24 cellular contexts compared by ENCODE assay signal in the genomic region with DNA sequence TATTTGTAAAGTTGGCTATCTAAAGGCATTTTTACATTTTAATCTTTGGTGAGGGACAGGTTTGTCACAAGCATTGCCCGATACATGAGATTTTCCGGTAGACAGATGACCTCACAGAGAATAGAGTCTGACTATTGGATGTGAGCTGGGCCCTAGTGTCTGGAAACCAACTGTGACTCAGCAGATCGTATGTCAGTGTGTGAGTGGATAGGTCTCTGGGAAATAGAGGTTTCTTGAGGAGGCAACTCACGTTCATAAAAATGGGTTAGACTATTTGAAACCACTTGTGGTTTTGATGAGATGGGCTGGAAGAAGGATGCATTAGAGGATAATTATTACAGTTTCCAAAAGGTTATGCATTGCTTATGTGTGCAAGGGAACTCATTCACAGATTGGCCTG. TPM values are rescaled to one million over a fixed set of nuclear protein-coding genes. Genes with fewer than 3 reads are reported as not detected.
DNase-seq lines count a peak whose midpoint lies in the region; ATAC-seq and TF ChIP-seq lines count a peak whose summit lies in the region.
"Had no signal": no experiment of that assay in that cellular context is flagged by ENCODE, and none has a peak within 500 bp of the region (broad histone marks: within the 10 kb centered on the region; RNA-seq: fewer than 3 reads in every experiment).

No MANE protein-coding gene starts in this region.

- no peaks in the 10 kb centered on the region for H3K27me3 ChIP-seq in prostate gland (replicated peaks; ENCODE audit: insufficient read depth)
- H3K27me3 ChIP-seq: BE2C; BLaER1 treated with 17β-estradiol and CSF1 and Interleukin-3, amounts not matched to agents 10 nM and 100 nM had no signal

- H3K36me3 Mint-ChIP-seq in activated T-cell treated with anti-CD3 and anti-CD28 coated beads, Interleukin-2, amount 50 U/mL, for 72 hours (ENCODE audit: insufficient read depth in 2 of 2), result peaks cover 2 to 4% of the 10 kb centered on the region in 2 donors
- H3K36me3 Mint-ChIP-seq: CD14-positive monocyte; CD8-positive, alpha-beta memory T cell had no signal

- intact Hi-C loops in prostate gland (cut with DNase I), result no loop called here

- 88% methylated on average over 4 of the region's 4 CpGs for WGBS in prostate gland

- H3K9me3 ChIP-seq in prostate gland, result no peaks in the 10 kb centered on the region
- H3K9me3 ChIP-seq: HAP-1 had no signal

- TF ChIP-seq CTCF in fibroblast of mammary gland (conservative IDR thresholded peaks at IDR 0.05; ENCODE audit: control insufficient read depth, insufficient read depth, low read depth, low read length) (no peak), prostate gland (IDR thresholded peaks at IDR 0.05) (no peak)

- no peaks in the 10 kb centered on the region for H3K27me3 Mint-ChIP-seq in activated T-cell treated with anti-CD3 and anti-CD28 coated beads, Interleukin-2, amount 50 U/mL, for 72 hours (ENCODE audit: low read depth)

- H3K4me1 ChIP-seq in prostate gland (replicated peaks), result no peaks in the 10 kb centered on the region
- H3K4me1 ChIP-seq: BLaER1 treated with 17β-estradiol and CSF1 and Interleukin-3, amounts not matched to agents 10 nM and 100 nM; HAP-1 had no signal

- no peak overlapping the region for H3K4me3 ChIP-seq in fibroblast of mammary gland (ENCODE audit: control insufficient read depth, low read depth, low read length)
- H3K4me3 ChIP-seq in prostate gland, result no peak overlapping the region
- H3K4me3 ChIP-seq: BLaER1 treated with 17β-estradiol and CSF1 and Interleukin-3, amounts not matched to agents 10 nM and 100 nM; GM12878; GM23248; HAP-1 had no signal

- ATAC-seq in activated T-cell treated with anti-CD3 and anti-CD28 coated beads, Interleukin-2, amount 50 U/mL, for 72 hours (replicated peaks in 1 of 2), result no peak
- ATAC-seq: GM12878 had no signal

- peaks cover 17 to 19% of the 10 kb centered on the region in 2 donors for H3K9me3 Mint-ChIP-seq in activated T-cell treated with anti-CD3 and anti-CD28 coated beads, Interleukin-2, amount 50 U/mL, for 72 hours

- no peak for DNase-seq in activated T-cell treated with anti-CD3 and anti-CD28 coated beads, Interleukin-2, amount 50 U/mL, for 72 hours
- DNase-seq in activated T-cell treated with anti-CD3 and anti-CD28 coated beads, Interleukin-2, amount 50 U/mL, for 1 hour, result no peak
- peak; percentile 2 for DNase-seq in H4 (ENCODE audit: low spot score)
- peak; percentile 2 for DNase-seq in LHCN-M2 (ENCODE audit: low read depth)
- peak; percentile 5 for DNase-seq in fibroblast of mammary gland (ENCODE audit: low read depth)
- no peak for DNase-seq in NCI-H510A treated with DMSO at 0.1 percent for 48 hours (lab: John Stamatoyannopoulos, UW)
- DNase-seq in prostate gland (ENCODE audit: low spot score), result no peak
- no peak for DNase-seq in NOMO-1 treated with dmso at 0.1 percent for 144 hours (lab: John Stamatoyannopoulos, UW; ENCODE audit: unreplicated experiment)
- DNase-seq: ACHN; AML-193; BE2C; CD4-positive, alpha-beta T cell; CD8-positive, alpha-beta memory T cell; DMS 273 treated with DMSO at 0.1 percent for 48 hours; DMS79; EL; GDM1; GM23248; HFFc6 had no signal

- no peak overlapping the region for H3K4me3 Mint-ChIP-seq in activated T-cell treated with anti-CD3 and anti-CD28 coated beads, Interleukin-2, amount 50 U/mL, for 72 hours
- H3K4me3 Mint-ChIP-seq: CD14-positive monocyte; CD4-positive, alpha-beta T cell; CD8-positive, alpha-beta memory T cell; HFFc6 had no signal

- H3K4me1 Mint-ChIP-seq in activated T-cell treated with anti-CD3 and anti-CD28 coated beads, Interleukin-2, amount 50 U/mL, for 72 hours (ENCODE audit: low read depth), result no peaks in the 10 kb centered on the region
- H3K4me1 Mint-ChIP-seq: CD14-positive monocyte; CD8-positive, alpha-beta memory T cell had no signal

- peak overlapping the region; percentile 74 for H3K27ac Mint-ChIP-seq in activated T-cell treated with anti-CD3 and anti-CD28 coated beads, Interleukin-2, amount 50 U/mL, for 72 hours
- H3K27ac Mint-ChIP-seq: CD14-positive monocyte; CD4-positive, alpha-beta T cell; CD8-positive, alpha-beta memory T cell; HFFc6 had no signal

- H3K36me3 ChIP-seq in prostate gland, result no peaks in the 10 kb centered on the region
- H3K36me3 ChIP-seq: BE2C; BLaER1 treated with 17β-estradiol and CSF1 and Interleukin-3, amounts not matched to agents 10 nM and 100 nM; HAP-1 had no signal

- no peak overlapping the region for H3K27ac ChIP-seq in prostate gland
- H3K27ac ChIP-seq: 22Rv1; BLaER1 treated with 17β-estradiol and CSF1 and Interleukin-3, amounts not matched to agents 10 nM and 100 nM; GM23248 had no signal

- no peak for TF ChIP-seq POLR2A in prostate gland (IDR thresholded peaks at IDR 0.05)

RNA-seq across cellular contexts. Expression of gene HS6ST3, which starts 19.2 kb away (rescaled TPM):
- total RNA-seq in activated T-cell treated with anti-CD3 and anti-CD28 coated beads, Interleukin-2, amount 50 U/mL, for 72 hours, result not detected
- total RNA-seq in H4 (2014; rRNA removed; shearing (Covaris generic)), result 1.6 and 2.4 TPM in 2 replicates
- total RNA-seq in LHCN-M2 (2014; rRNA removed) (not detected in 2 replicates), prostate gland (1 to 10 TPM in 1 of 2 donors, under 1 TPM in 1; 0.97 to 1.0 TPM)
- polyA plus RNA-seq in LHCN-M2 (2012), result not detected
- total RNA-seq: CD4-positive, alpha-beta T cell; CD8-positive, alpha-beta memory T cell; GM12878; HFFc6 had no signal
- polyA plus RNA-seq: CD14-positive monocyte; CD8-positive, alpha-beta memory T cell; GM23248 had no signal

RNA-seq across cellular contexts. Expression of gene UGGT2, which starts 55.9 kb away (rescaled TPM):
- under 1 TPM; 0.14 to 0.65 TPM for total RNA-seq in activated T-cell treated with anti-CD3 and anti-CD28 coated beads, Interleukin-2, amount 50 U/mL, for 72 hours
- total RNA-seq in H4 (2014; rRNA removed; shearing (Covaris generic)), result 19.9 and 34.0 TPM in 2 replicates
- 36.7 and 41.6 TPM in 2 replicates for total RNA-seq in LHCN-M2 (2014; rRNA removed)
- 4.6 TPM for polyA plus RNA-seq in LHCN-M2 (2012)
- 10 to 100 TPM; 21.1 to 26.1 TPM for total RNA-seq in prostate gland
- polyA plus RNA-seq: CD8-positive, alpha-beta memory T cell had no signal

Comparison
In these comparisons a context has a peak if more than half of its experiments do, and no peak if none do; other contexts are left out.
1. DNase-seq: peak in H4 (single experiment), LHCN-M2 (single experiment) and fibroblast of mammary gland (single experiment); none in activated T-cell treated with anti-CD3 and anti-CD28 coated beads, Interleukin-2, amount 50 U/mL, for 72 hours (0 of 2), activated T-cell treated with anti-CD3 and anti-CD28 coated beads, Interleukin-2, amount 50 U/mL, for 1 hour (single experiment), NCI-H510A treated with DMSO at 0.1 percent for 48 hours (single experiment), prostate gland (single experiment) and NOMO-1 treated with dmso at 0.1 percent for 144 hours (single experiment).
2. RNA of gene UGGT2, which starts 55.9 kb away (total RNA-seq): 36.7 to 41.6 TPM in LHCN-M2, 19.9 to 34.0 TPM in H4 and 21.1 to 26.1 TPM in prostate gland; 0.14 to 0.65 TPM in activated T-cell treated with anti-CD3 and anti-CD28 coated beads, Interleukin-2, amount 50 U/mL, for 72 hours; every median in the first group is over 10 times any median in the second.